1 cellular context compared by ENCODE assay signal in genomic region chr7:4835398-4836205, GRCh38.
A peak's percentile ranks its signal among the peaks of the same experiment; 100 is the strongest.
TF ChIP-seq lines count a peak whose summit lies in the region.

No MANE protein-coding gene starts in this region.

TF ChIP-seq in K562, 482 proteins besides CTCF, POLR2A, EP300 and RAD21 (continued from another document):
- TF ChIP-seq HINFP (tag; conservative IDR thresholded peaks at IDR 0.05; ENCODE audit: low read depth) (no peak), SIX5 (IDR thresholded peaks at IDR 0.05; ENCODE audit: borderline replicate concordance in 1 of 2, insufficient read depth in 1 of 2, low read depth in 1 of 2, low read length in 2 of 2) (no peak), ZNF263 (CRISPR knock-in tag; IDR thresholded peaks at IDR 0.05; ENCODE audit: borderline replicate concordance) (peak; percentile 98)
